17 cellular contexts compared by ENCODE assay signal in the genomic region with DNA sequence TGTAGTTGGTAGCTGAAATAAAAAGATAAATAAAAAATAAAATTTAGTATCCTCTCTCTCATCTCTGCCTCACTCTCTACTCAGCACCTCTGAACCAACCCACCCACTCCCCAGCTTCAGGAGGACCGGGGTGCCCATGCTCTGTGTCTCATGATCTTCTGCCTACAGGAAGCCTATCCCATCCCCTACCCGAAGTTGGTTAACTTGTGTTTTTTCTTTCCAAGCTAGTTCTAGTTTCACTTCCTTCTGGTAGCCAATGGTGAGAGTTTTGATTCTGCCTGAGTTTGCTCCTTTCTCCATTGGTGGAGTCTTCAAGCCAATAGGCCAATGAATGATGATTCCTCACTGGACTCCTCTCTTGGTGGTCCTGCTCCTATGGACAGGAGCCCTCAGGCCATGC. TPM values are rescaled to one million over a fixed set of nuclear protein-coding genes. Genes with fewer than 3 reads are reported as not detected.
DNase-seq lines count a peak whose midpoint lies in the region; ATAC-seq and TF ChIP-seq lines count a peak whose summit lies in the region.
"Had no signal": no experiment of that assay in that cellular context is flagged by ENCODE, and none has a peak within 500 bp of the region (broad histone marks: within the 10 kb centered on the region; RNA-seq: fewer than 3 reads in every experiment).

No MANE protein-coding gene starts in this region.

- H3K27me3 ChIP-seq in testis = no peaks in the 10 kb centered on the region
- H3K27me3 ChIP-seq: cardiac muscle cell, heart left ventricle had no signal

- H3K9me3 Mint-ChIP-seq in IgD-negative memory B cell (no peaks in the 10 kb centered on the region), naive B cell (peaks cover 0 to 5% (median 0%) of the 10 kb centered on the region in 7 donors)
- H3K9me3 Mint-ChIP-seq: activated CD4-positive, alpha-beta T cell treated with anti-CD3 and anti-CD28 coated beads, Interleukin-2, amount 10 ng/mL, durations not matched to agents 7 days and 5 days; CD8-positive, alpha-beta T cell had no signal

- intact Hi-C loops in testis (cut with DNase I; ENCODE audit: low total_unique reads) = no loop called here

- H3K4me1 Mint-ChIP-seq in IgD-negative memory B cell (peaks cover 16 to 24% (median 18%) of the 10 kb centered on the region in 3 donors), naive B cell (peaks cover 20 to 21% (median 20%) of the 10 kb centered on the region in 3 donors)

- no peak overlapping the region for H3K4me3 ChIP-seq in testis
- H3K4me3 ChIP-seq: cardiac muscle cell, heart left ventricle had no signal

- DNase-seq in naive B cell = peak; percentile 11
- no peak for DNase-seq in GM03348 (ENCODE audit: low spot score)
- DNase-seq in midbrain (lab: John Stamatoyannopoulos, UW) = no peak
- no peak for DNase-seq in testis
- no peak for DNase-seq in NCI-H2196 (lab: John Stamatoyannopoulos, UW; ENCODE audit: unreplicated experiment)
- DNase-seq: activated CD4-positive, alpha-beta T cell treated with anti-CD3 and anti-CD28 coated beads, Interleukin-2, amount 10 ng/mL, durations not matched to agents 7 days and 5 days; activated naive CD4-positive, alpha-beta T cell; CD8-positive, alpha-beta T cell; heart left ventricle; left ventricle myocardium superior; NCI-H1092; NCI-H524 had no signal

- TF ChIP-seq CTCF in testis (IDR thresholded peaks at IDR 0.05) = no peak

- H3K27ac Mint-ChIP-seq in IgD-negative memory B cell (peak overlapping the region in 1 of 3 donors; percentile 69), naive B cell (peak overlapping the region in 3 of 6 donors; percentile 6 to 90 (median 25))
- H3K27ac Mint-ChIP-seq: activated CD4-positive, alpha-beta T cell treated with anti-CD3 and anti-CD28 coated beads, Interleukin-2, amount 10 ng/mL, durations not matched to agents 7 days and 5 days; CD8-positive, alpha-beta T cell had no signal

- 83 to 85% methylated on average over 2 of the region's 2 CpGs for whole genome bisulfite sequencing in testis, 2 donors

- no peak for TF ChIP-seq POLR2A in testis (IDR thresholded peaks at IDR 0.05)

- H3K4me1 ChIP-seq in testis = peaks cover 6% of the 10 kb centered on the region

- H3K4me3 Mint-ChIP-seq in IgD-negative memory B cell (peak overlapping the region in 3 of 4 donors; percentile 31 to 88 (median 34)), naive B cell (peak overlapping the region in 6 of 8 donors; percentile 19 to 78 (median 54))
- H3K4me3 Mint-ChIP-seq: activated CD4-positive, alpha-beta T cell treated with anti-CD3 and anti-CD28 coated beads, Interleukin-2, amount 10 ng/mL, durations not matched to agents 7 days and 5 days; CD8-positive, alpha-beta T cell had no signal

- H3K27me3 Mint-ChIP-seq in IgD-negative memory B cell (no peaks in the 10 kb centered on the region), naive B cell (no peaks in the 10 kb centered on the region)
- H3K27me3 Mint-ChIP-seq: activated CD4-positive, alpha-beta T cell treated with anti-CD3 and anti-CD28 coated beads, Interleukin-2, amount 10 ng/mL, durations not matched to agents 7 days and 5 days had no signal

- no peaks in the 10 kb centered on the region for H3K9me3 ChIP-seq in testis
- H3K9me3 ChIP-seq: heart left ventricle had no signal

- H3K36me3 Mint-ChIP-seq in IgD-negative memory B cell (no peaks in the 10 kb centered on the region), naive B cell (no peaks in the 10 kb centered on the region)
- H3K36me3 Mint-ChIP-seq: CD8-positive, alpha-beta T cell had no signal

- no peaks in the 10 kb centered on the region for H3K36me3 ChIP-seq in testis (ENCODE audit: low read depth, missing control alignments)
- H3K36me3 ChIP-seq: cardiac muscle cell, heart left ventricle had no signal

- ATAC-seq in GM18870 (IDR thresholded peaks at IDR 0.05; ENCODE audit: unreplicated experiment) (peak; percentile 58), GM21825 (IDR thresholded peaks at IDR 0.05; ENCODE audit: unreplicated experiment) (peak; percentile 76), naive B cell (ENCODE audit: low read depth in 2 of 2) (peak; percentile 67 to 86)
- ATAC-seq: CD8-positive, alpha-beta T cell; heart left ventricle; left ventricle myocardium superior had no signal

- no peak overlapping the region for H3K27ac ChIP-seq in testis
- H3K27ac ChIP-seq: cardiac muscle cell, heart left ventricle, HL-60 had no signal

RNA-seq across cellular contexts. Expression of a gene that starts 32.1 kb away (rescaled TPM):
- 2.5 TPM for polyA plus RNA-seq in IgD-negative memory B cell
- 1 to 10 TPM in 4 of 6 donors, under 1 TPM in 2; 0.65 to 2.9 (median 2.1) TPM for polyA plus RNA-seq in naive B cell (ENCODE audit: low read depth in 6 of 6)
- 10 to 100 TPM; 13.1 to 23.1 TPM for total RNA-seq in testis
- polyA plus RNA-seq in testis (ENCODE audit: insufficient read depth, low read depth, low replicate concordance) = 25.8 TPM
